1 cellular context compared by ENCODE assay signal in the genomic region with DNA sequence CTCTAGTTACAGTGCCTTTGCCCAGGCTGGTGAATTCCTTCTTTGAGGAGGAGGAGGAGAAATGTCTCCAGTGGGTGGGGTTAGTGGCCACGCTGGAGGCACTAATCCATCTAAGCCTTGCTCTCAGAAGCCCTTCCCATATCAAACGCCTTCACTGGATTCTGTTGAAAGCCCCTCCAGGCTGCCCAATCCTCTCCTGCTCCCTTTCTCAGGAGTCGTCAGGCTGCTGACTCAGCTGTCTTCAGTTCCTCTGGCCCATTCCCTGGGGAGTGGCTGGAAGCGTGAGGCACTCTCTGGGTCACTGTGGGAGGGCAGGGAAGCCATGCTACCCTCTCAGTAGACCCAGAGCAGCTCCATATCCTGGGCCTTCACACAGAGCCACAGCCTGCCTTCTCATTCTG.
TF ChIP-seq lines count a peak whose summit lies in the region.

No MANE protein-coding gene starts in this region.

TF ChIP-seq in HCT116, 20 proteins besides CTCF, POLR2A, EP300 and RAD21 (continued from another document):
- TF ChIP-seq, protein P1, sequence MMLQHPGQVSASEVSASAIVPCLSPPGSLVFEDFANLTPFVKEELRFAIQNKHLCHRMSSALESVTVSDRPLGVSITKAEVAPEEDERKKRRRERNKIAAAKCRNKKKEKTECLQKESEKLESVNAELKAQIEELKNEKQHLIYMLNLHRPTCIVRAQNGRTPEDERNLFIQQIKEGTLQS (IDR thresholded peaks at IDR 0.05) = no peak
